15 cellular contexts compared by ENCODE assay signal in genomic region chr22:28940441-28940840, GRCh38. TPM values are rescaled to one million over a fixed set of nuclear protein-coding genes. Genes with fewer than 3 reads are reported as not detected.
DNase-seq lines count a peak whose midpoint lies in the region; ATAC-seq and TF ChIP-seq lines count a peak whose summit lies in the region.
"Had no signal": no experiment of that assay in that cellular context is flagged by ENCODE, and none has a peak within 500 bp of the region (broad histone marks: within the 10 kb centered on the region; RNA-seq: fewer than 3 reads in every experiment).

No MANE protein-coding gene starts in this region.

- POLR2A ChIA-PET in activated CD4-positive, alpha-beta T cell treated with anti-CD3 and anti-CD28 coated beads for 36 hours (lab: Charles Lee), result no interaction called here

- H2AK5ac ChIP-seq in mesendoderm (ENCODE audit: low read length), result no peak overlapping the region

- 0 out of 2 replicates have a peak overlapping the region, but pooled peaks have one; percentile 8 for H3K4me2 ChIP-seq in GM23338
- no peak overlapping the region for H3K4me2 ChIP-seq in mesendoderm (ENCODE audit: low read length)

- CTCF ChIA-PET in activated CD4-positive, alpha-beta T cell treated with anti-CD3 and anti-CD28 coated beads for 36 hours (lab: Charles Lee), result no interaction called here

- no peaks in the 10 kb centered on the region; the same call in 2 of the 3 replicates for H3K9me3 Mint-ChIP-seq in GM23338
- no peaks in the 10 kb centered on the region for H3K9me3 Mint-ChIP-seq in activated CD4-positive, alpha-beta T cell treated with anti-CD3 and anti-CD28 coated beads for 36 hours (ENCODE audit: low read depth)

- no peak for TF ChIP-seq POLR2A in sigmoid colon (IDR thresholded peaks at IDR 0.05)

- intact Hi-C loops in ascending aorta (cut with DNase I), result no loop called here
- intact Hi-C loops in sigmoid colon (cut with DNase I), result no loop called here
- intact Hi-C loops in activated CD4-positive, alpha-beta T cell treated with anti-CD3 and anti-CD28 coated beads for 36 hours (cut with DNase I, micrococcal nuclease), result no loop called here

- no peak overlapping the region for H3K18ac ChIP-seq in mesendoderm (ENCODE audit: low read length)

- TF ChIP-seq EP300 in sigmoid colon (IDR thresholded peaks at IDR 0.05), result no peak

- H2BK120ac ChIP-seq in mesendoderm (ENCODE audit: low read depth, low read length), result no peak overlapping the region

- no peaks in the 10 kb centered on the region for H3K9me3 ChIP-seq in ascending aorta
- no peaks in the 10 kb centered on the region for H3K9me3 ChIP-seq in sigmoid colon

- no peak overlapping the region for H4K8ac ChIP-seq in mesendoderm (ENCODE audit: low read depth, low read length)

- ATAC-seq in GM23338, result no peak
- ATAC-seq in HG02885 (IDR thresholded peaks at IDR 0.05; ENCODE audit: poor library complexity, unreplicated experiment), result no peak
- no peak for ATAC-seq in HG02852 (IDR thresholded peaks at IDR 0.05; ENCODE audit: unreplicated experiment)
- no peak for ATAC-seq in activated CD4-positive, alpha-beta T cell treated with anti-CD3 and anti-CD28 coated beads for 36 hours

- no peak overlapping the region for H3K9ac ChIP-seq in mesendoderm (ENCODE audit: low read length)

- no CpG with 5 or more reads among the region's 5 CpGs for WGBS in mesendoderm (ENCODE audit: extremely low coverage, insufficient coverage, low lambda C conversion rate)
- 39 to 69% methylated on average over 5 of the region's 5 CpGs for WGBS in sigmoid colon, 2 donors

- H3K27ac ChIP-seq in GM23338 (ENCODE audit: low read depth) (peak overlapping the region; percentile 65; the same call in 1 of the 2 replicates), ascending aorta (peak overlapping the region; percentile 21 to 48), mesendoderm (ENCODE audit: low read depth, low read length) (no peak overlapping the region), sigmoid colon (peak overlapping the region in 3 of 4 donors; percentile 12 to 33 (median 21))

- H3K4me3 ChIP-seq in GM23338, result no peak overlapping the region
- no peak overlapping the region for H3K4me3 ChIP-seq in ascending aorta
- H3K4me3 ChIP-seq in mesendoderm (ENCODE audit: low read length), result no peak overlapping the region
- H3K4me3 ChIP-seq in sigmoid colon, result no peak overlapping the region

- peaks cover 5% of the 10 kb centered on the region; the same call in 2 of the 3 replicates for H3K36me3 Mint-ChIP-seq in GM23338 (ENCODE audit: low read depth)
- H3K36me3 Mint-ChIP-seq in activated CD4-positive, alpha-beta T cell treated with anti-CD3 and anti-CD28 coated beads for 36 hours (ENCODE audit: low read depth), result no peaks in the 10 kb centered on the region

- H2AFZ ChIP-seq in GM23338, result no peak overlapping the region

- TF ChIP-seq CTCF in GM23338 (conservative IDR thresholded peaks at IDR 0.05; ENCODE audit: low read depth in 2 of 2) (no peak), ascending aorta (IDR thresholded peaks at IDR 0.05) (no peak), sigmoid colon (IDR thresholded peaks at IDR 0.05) (no peak)

- peaks cover 35% of the 10 kb centered on the region for H4K20me1 ChIP-seq in GM23338 (replicated peaks; ENCODE audit: insufficient read depth)

- H3K56ac ChIP-seq in mesendoderm (ENCODE audit: low read length), result no peak overlapping the region

- peaks cover 94% of the 10 kb centered on the region for H3K79me2 ChIP-seq in GM23338 (replicated peaks; ENCODE audit: insufficient read depth)
- peaks cover 26% of the 10 kb centered on the region for H3K79me2 ChIP-seq in mesendoderm (ENCODE audit: control insufficient read depth, insufficient read depth, low read length)

- H2BK15ac ChIP-seq in mesendoderm (replicated peaks; ENCODE audit: low read depth), result no peak overlapping the region

- DNase-seq in GM23338 (ENCODE audit: low spot score) (no peak), ascending aorta (ENCODE audit: low spot score in 2 of 2) (no peak), mesendoderm (no peak), sigmoid colon (no peak)
- no peak for DNase-seq in activated CD4-positive, alpha-beta T cell treated with anti-CD3 and anti-CD28 coated beads for 36 hours
- DNase-seq: C1 segment of cervical spinal cord, DND-41, KG1, NCI-H1417 treated with DMSO at 0.1 percent for 48 hours, NCI-H1930, NCI-H510A, NCI-H774, RPMI8226 had no signal

- H3K23ac ChIP-seq in mesendoderm (ENCODE audit: low read length), result peak overlapping the region; percentile 69

- no peaks in the 10 kb centered on the region for H3F3A ChIP-seq in GM23338 (replicated peaks; ENCODE audit: low read depth)

- peak overlapping the region; percentile 84 for H3K27ac Mint-ChIP-seq in GM23338
- H3K27ac Mint-ChIP-seq in activated CD4-positive, alpha-beta T cell treated with anti-CD3 and anti-CD28 coated beads for 36 hours, result no peak overlapping the region

- H3K4ac ChIP-seq in mesendoderm (ENCODE audit: low read depth, low read length), result no peak overlapping the region

- no peaks in the 10 kb centered on the region; the same call in 1 of the 2 replicates for H3K36me3 ChIP-seq in GM23338 (ENCODE audit: insufficient read depth)
- no peaks in the 10 kb centered on the region for H3K36me3 ChIP-seq in ascending aorta
- no peaks in the 10 kb centered on the region for H3K36me3 ChIP-seq in mesendoderm (ENCODE audit: control insufficient read depth, insufficient read depth, low read length)
- H3K36me3 ChIP-seq in sigmoid colon, result no peaks in the 10 kb centered on the region

- H3K27me3 Mint-ChIP-seq in GM23338 (ENCODE audit: insufficient read depth, low read depth, poor library complexity), result peaks cover 5% of the 10 kb centered on the region
- peaks cover 48% of the 10 kb centered on the region for H3K27me3 Mint-ChIP-seq in activated CD4-positive, alpha-beta T cell treated with anti-CD3 and anti-CD28 coated beads for 36 hours

- no peaks in the 10 kb centered on the region for H3K9me2 ChIP-seq in GM23338 (ENCODE audit: insufficient read depth)

- H4K5ac ChIP-seq in mesendoderm (ENCODE audit: low read length), result no peak overlapping the region

- H3K4me3 Mint-ChIP-seq in GM23338, result peak overlapping the region; percentile 28; the same call in 1 of the 3 replicates
- no peak overlapping the region for H3K4me3 Mint-ChIP-seq in activated CD4-positive, alpha-beta T cell treated with anti-CD3 and anti-CD28 coated beads for 36 hours

- H3K79me1 ChIP-seq in mesendoderm (ENCODE audit: low read length), result peaks cover 9% of the 10 kb centered on the region

- H3K4me1 ChIP-seq in GM23338 (ENCODE audit: insufficient read depth) (peaks cover 57% of the 10 kb centered on the region), ascending aorta (peaks cover 0 to 34% of the 10 kb centered on the region in 2 donors), mesendoderm (ENCODE audit: control insufficient read depth, low read depth, low read length) (peaks cover 13% of the 10 kb centered on the region), sigmoid colon (peaks cover 0 to 38% (median 24%) of the 10 kb centered on the region in 4 donors)

- H2BK5ac ChIP-seq in mesendoderm (ENCODE audit: low read length), result no peak overlapping the region

- H3K4me1 Mint-ChIP-seq in GM23338, result peaks cover 61% of the 10 kb centered on the region
- H3K4me1 Mint-ChIP-seq in activated CD4-positive, alpha-beta T cell treated with anti-CD3 and anti-CD28 coated beads for 36 hours, result no peaks in the 10 kb centered on the region

- H3K27me3 ChIP-seq in GM23338 (ENCODE audit: insufficient read depth) (no peaks in the 10 kb centered on the region), ascending aorta (no peaks in the 10 kb centered on the region), mesendoderm (ENCODE audit: insufficient read depth, low read length, poor library complexity) (no peaks in the 10 kb centered on the region), sigmoid colon (no peaks in the 10 kb centered on the region)

TF ChIP-seq in GM23338, 12 proteins besides CTCF, POLR2A, EP300 and RAD21 (continues in another document):
- TF ChIP-seq JUNB (IDR thresholded peaks at IDR 0.05; ENCODE audit: unreplicated experiment) (no peak), EZH2 (IDR thresholded peaks at IDR 0.05; ENCODE audit: low read depth, unreplicated experiment) (no peak), POLR2AphosphoS5 (IDR thresholded peaks at IDR 0.05; ENCODE audit: low read depth) (no peak), NANOG (IDR thresholded peaks at IDR 0.05; ENCODE audit: borderline replicate concordance) (no peak)
- TF ChIP-seq, protein P1, sequence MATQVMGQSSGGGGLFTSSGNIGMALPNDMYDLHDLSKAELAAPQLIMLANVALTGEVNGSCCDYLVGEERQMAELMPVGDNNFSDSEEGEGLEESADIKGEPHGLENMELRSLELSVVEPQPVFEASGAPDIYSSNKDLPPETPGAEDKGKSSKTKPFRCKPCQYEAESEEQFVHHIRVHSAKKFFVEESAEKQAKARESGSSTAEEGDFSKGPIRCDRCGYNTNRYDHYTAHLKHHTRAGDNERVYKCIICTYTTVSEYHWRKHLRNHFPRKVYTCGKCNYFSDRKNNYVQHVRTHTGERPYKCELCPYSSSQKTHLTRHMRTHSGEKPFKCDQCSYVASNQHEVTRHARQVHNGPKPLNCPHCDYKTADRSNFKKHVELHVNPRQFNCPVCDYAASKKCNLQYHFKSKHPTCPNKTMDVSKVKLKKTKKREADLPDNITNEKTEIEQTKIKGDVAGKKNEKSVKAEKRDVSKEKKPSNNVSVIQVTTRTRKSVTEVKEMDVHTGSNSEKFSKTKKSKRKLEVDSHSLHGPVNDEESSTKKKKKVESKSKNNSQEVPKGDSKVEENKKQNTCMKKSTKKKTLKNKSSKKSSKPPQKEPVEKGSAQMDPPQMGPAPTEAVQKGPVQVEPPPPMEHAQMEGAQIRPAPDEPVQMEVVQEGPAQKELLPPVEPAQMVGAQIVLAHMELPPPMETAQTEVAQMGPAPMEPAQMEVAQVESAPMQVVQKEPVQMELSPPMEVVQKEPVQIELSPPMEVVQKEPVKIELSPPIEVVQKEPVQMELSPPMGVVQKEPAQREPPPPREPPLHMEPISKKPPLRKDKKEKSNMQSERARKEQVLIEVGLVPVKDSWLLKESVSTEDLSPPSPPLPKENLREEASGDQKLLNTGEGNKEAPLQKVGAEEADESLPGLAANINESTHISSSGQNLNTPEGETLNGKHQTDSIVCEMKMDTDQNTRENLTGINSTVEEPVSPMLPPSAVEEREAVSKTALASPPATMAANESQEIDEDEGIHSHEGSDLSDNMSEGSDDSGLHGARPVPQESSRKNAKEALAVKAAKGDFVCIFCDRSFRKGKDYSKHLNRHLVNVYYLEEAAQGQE (IDR thresholded peaks at IDR 0.05; ENCODE audit: unreplicated experiment), result no peak

RNA-seq across cellular contexts. Expression of gene ZNRF3, which starts 57.1 kb away (rescaled TPM):
- total RNA-seq in GM23338 (2014; rRNA removed; shearing (Covaris generic)), result 28.9 and 32.2 TPM in 2 replicates
- polyA plus RNA-seq in GM23338 (2016; fragmentation: Nextera tagmentation; extraction: Ambion mirVana) (11.1 and 12.3 TPM in 2 replicates), sigmoid colon (1 to 10 TPM in 1 of 3 donors, under 1 TPM in 2; 0.23 to 3.9 (median 0.60) TPM)
- total RNA-seq in ascending aorta (49.1 TPM), sigmoid colon (10 to 100 TPM in 2 of 4 donors, 1 to 10 TPM in 2; 8.9 to 13.6 (median 9.7) TPM)
- 12.2 TPM for polyA plus RNA-seq in mesendoderm (2013, experiment 1 of 2)
- polyA plus RNA-seq in mesendoderm (2013, experiment 2 of 2), result 11.9 TPM
- 1 to 10 TPM; 2.3 TPM for total RNA-seq in activated CD4-positive, alpha-beta T cell treated with anti-CD3 and anti-CD28 coated beads for 36 hours
